In genomic region chr18:58263733-58264469, GRCh38 we compare ENCODE assay signal across 11 cellular contexts.
DNase-seq lines count a peak whose midpoint lies in the region; ATAC-seq, FAIRE-seq and TF ChIP-seq lines count a peak whose summit lies in the region.
"Had no signal": no experiment of that assay in that cellular context is flagged by ENCODE, and none has a peak within 500 bp of the region (broad histone marks: within the 10 kb centered on the region; RNA-seq: fewer than 3 reads in every experiment).

No MANE protein-coding gene starts in this region.

- no peak overlapping the region for H3K4me3 ChIP-seq in right atrium auricular region
- no peak overlapping the region for H3K4me3 ChIP-seq in sigmoid colon
- H3K4me3 ChIP-seq: cardiac muscle cell had no signal

- no peak for ATAC-seq in WTC11
- no peak for ATAC-seq in esophagus mucosa
- ATAC-seq in GM21367 (IDR thresholded peaks at IDR 0.05; ENCODE audit: unreplicated experiment) = no peak

- FAIRE-seq in H54 (lab: Jason Lieb, UNC) = peak; percentile 23

- H3K27ac ChIP-seq in right atrium auricular region (peak overlapping the region; percentile 49 to 93), sigmoid colon (peak overlapping the region in 3 of 4 donors; percentile 51 to 60 (median 58))
- H3K27ac ChIP-seq: cardiac muscle cell had no signal

- TF ChIP-seq CTCF in WTC11 (IDR thresholded peaks at IDR 0.05) = no peak
- TF ChIP-seq CTCF in right atrium auricular region (IDR thresholded peaks at IDR 0.05) = no peak
- no peak for TF ChIP-seq CTCF in sigmoid colon (IDR thresholded peaks at IDR 0.05)

- H3K4me1 Mint-ChIP-seq in WTC11 = peaks cover 46% of the 10 kb centered on the region

- no peaks in the 10 kb centered on the region for H3K36me3 Mint-ChIP-seq in WTC11

- H3K27me3 ChIP-seq in right atrium auricular region (no peaks in the 10 kb centered on the region), sigmoid colon (no peaks in the 10 kb centered on the region)
- H3K27me3 ChIP-seq: cardiac muscle cell had no signal

- CTCF ChIA-PET in WTC11 (lab: Charles Lee) = interaction anchor here (0.7 kb wide), 1 partner anchor 14 kb away, joined by 4 read pairs; no protein-coding TSS in a partner anchor

- H3K9me3 Mint-ChIP-seq in WTC11 = no peaks in the 10 kb centered on the region; the same call in 1 of the 2 replicates

- H3K27ac Mint-ChIP-seq in WTC11 = peak overlapping the region; percentile 73; the same call in 1 of the 2 replicates

- DNase-seq in H54 (ENCODE audit: insufficient read length, low spot score) = no peak
- no peak for DNase-seq in WTC11 (ENCODE audit: low spot score)
- no peak for DNase-seq in right atrium auricular region (ENCODE audit: low spot score)
- no peak for DNase-seq in sigmoid colon
- DNase-seq in NCI-H446 treated with DMSO at 0.1 percent for 48 hours (lab: John Stamatoyannopoulos, UW) = no peak
- no peak for DNase-seq in NCI-H774 (lab: John Stamatoyannopoulos, UW)
- DNase-seq: activated CD4-positive, CD25-positive, alpha-beta regulatory T cell treated with anti-CD3 and anti-CD28 coated beads, Interleukin-2, amount 50 U/mL, for 72 hours; NCI-H1092 treated with DMSO at 0.1 percent for 48 hours had no signal

- no peaks in the 10 kb centered on the region for H3K27me3 Mint-ChIP-seq in WTC11 (ENCODE audit: low read depth)

- no peak for TF ChIP-seq EP300 in sigmoid colon (IDR thresholded peaks at IDR 0.05)

- WGBS in sigmoid colon, 2 donors = 89 to 94% methylated on average over 5 of the region's 5 CpGs

- peaks cover 0 to 43% of the 10 kb centered on the region in 2 donors for H3K4me1 ChIP-seq in right atrium auricular region
- H3K4me1 ChIP-seq in sigmoid colon = peaks cover 0 to 65% (median 31%) of the 10 kb centered on the region in 4 donors

- H3K4me3 Mint-ChIP-seq in WTC11 = no peak overlapping the region

- H3K9me3 ChIP-seq in right atrium auricular region (no peaks in the 10 kb centered on the region), sigmoid colon (no peaks in the 10 kb centered on the region)

- H3K36me3 ChIP-seq in right atrium auricular region = no peaks in the 10 kb centered on the region
- H3K36me3 ChIP-seq in sigmoid colon = no peaks in the 10 kb centered on the region
- H3K36me3 ChIP-seq: cardiac muscle cell had no signal

- POLR2A ChIA-PET in WTC11 (lab: Charles Lee) = interaction anchor here (0.5 kb wide), 1 partner anchor 1201 kb away, joined by 3 read pairs; no protein-coding TSS in a partner anchor

- TF ChIP-seq POLR2A in H54 (IDR thresholded peaks at IDR 0.05; ENCODE audit: low read depth, low read length) (no peak), sigmoid colon (IDR thresholded peaks at IDR 0.05) (no peak)

- intact Hi-C loops in sigmoid colon (cut with DNase I) = no loop called here

TF ChIP-seq in WTC11, 78 proteins besides CTCF, POLR2A, EP300 and RAD21:
- TF ChIP-seq HMGA2 (CRISPR knock-in tag; IDR thresholded peaks at IDR 0.05) (peak; percentile 56; the same call in 1 of the 2 replicates), NFYB (CRISPR knock-in tag; conservative IDR thresholded peaks at IDR 0.05; ENCODE audit: low read depth) (no peak)
